8 cellular contexts compared by ENCODE assay signal in genomic region chr10:43304687-43305333, GRCh38. TPM values are rescaled to one million over a fixed set of nuclear protein-coding genes. Genes with fewer than 3 reads are reported as not detected.
DNase-seq lines count a peak whose midpoint lies in the region; ATAC-seq, FAIRE-seq and TF ChIP-seq lines count a peak whose summit lies in the region.

No MANE protein-coding gene starts in this region.

- peak; percentile 67 for ATAC-seq in GM18868 (IDR thresholded peaks at IDR 0.05; ENCODE audit: unreplicated experiment)

- TF ChIP-seq CTCF in PC-9 (conservative IDR thresholded peaks at IDR 0.05), result no peak
- no peak for TF ChIP-seq CTCF in stomach (IDR thresholded peaks at IDR 0.05)

- intact Hi-C loops in PC-9 (cut with micrococcal nuclease; ENCODE audit: unreplicated experiment) (no loop called here), stomach (cut with DNase I; ENCODE audit: low total_unique reads) (no loop called here)

- H3K4me1 ChIP-seq in PC-9 (replicated peaks; ENCODE audit: insufficient read depth) (no peaks in the 10 kb centered on the region), neuron (ENCODE audit: insufficient read depth, low read length) (peaks cover 3% of the 10 kb centered on the region), stomach (peaks cover 0 to 15% (median 13%) of the 10 kb centered on the region in 4 donors)

- WGBS in stomach, 5 donors, result 3 to 6% (median 4%) methylated on average over 27 to 42 of the region's 42 CpGs

- H3K36me3 ChIP-seq in PC-9 (ENCODE audit: low read depth) (no peaks in the 10 kb centered on the region), neuron (ENCODE audit: insufficient read depth, low read length) (no peaks in the 10 kb centered on the region), stomach (no peaks in the 10 kb centered on the region)

- no TSS peak for BruUV-seq in PC-9 (replicated peaks; lab: Mats Ljungman, UMichigan)

- H3F3A ChIP-seq in PC-9 (ENCODE audit: insufficient read depth, low read depth), result no peaks in the 10 kb centered on the region

- H3K9me2 ChIP-seq in PC-9 (ENCODE audit: insufficient read depth), result no peaks in the 10 kb centered on the region

- FAIRE-seq in GM12892 (lab: Jason Lieb, UNC), result no peak

- POLR2A ChIA-PET in PC-9 (lab: Charles Lee; ENCODE audit: unreplicated experiment), result interaction anchor here (0.5 kb wide), 1 partner anchor 115 kb away, joined by 9 read pairs; no protein-coding TSS in a partner anchor

- peak overlapping the region; percentile 62 for H3K4me2 ChIP-seq in PC-9

- no peaks in the 10 kb centered on the region for H3K79me2 ChIP-seq in PC-9 (ENCODE audit: low read depth)

- DNase-seq in PC-9 (peak in 1 of 2 experiments; percentile 46), activated gamma-delta T cell (lab: John Stamatoyannopoulos, UW) (peak; percentile 21), glomerular visceral epithelial cell (ENCODE audit: extremely low spot score) (peak; percentile 45), stomach (peak; percentile 80), SKM-1 (lab: John Stamatoyannopoulos, UW; ENCODE audit: unreplicated experiment) (no peak), GM12892 (ENCODE audit: insufficient read length) (no peak)

- H3K27me3 ChIP-seq in PC-9 (ENCODE audit: insufficient read depth, low read depth) (peaks cover 74% of the 10 kb centered on the region), neuron (ENCODE audit: insufficient read depth, low read length) (peaks cover 32% of the 10 kb centered on the region), stomach (peaks cover 0 to 28% (median 5%) of the 10 kb centered on the region in 3 donors)

- peak overlapping the region; percentile 33; the same call in 1 of the 2 replicates for H3K4me3 ChIP-seq in PC-9
- H3K4me3 ChIP-seq in neuron (ENCODE audit: low read length), result peak overlapping the region; percentile 43
- H3K4me3 ChIP-seq in stomach, result peak overlapping the region; percentile 42 to 48 (median 46)

- no peaks in the 10 kb centered on the region for H3K9me3 ChIP-seq in PC-9 (ENCODE audit: insufficient read depth, low read depth)
- H3K9me3 ChIP-seq in neuron (ENCODE audit: low read length), result no peaks in the 10 kb centered on the region
- peaks cover 0 to 7% (median 0%) of the 10 kb centered on the region in 4 donors for H3K9me3 ChIP-seq in stomach

- H3K27ac ChIP-seq in PC-9 (no peak overlapping the region), stomach (peak overlapping the region in 3 of 5 donors; percentile 36 to 53 (median 46))

- TF ChIP-seq POLR2A in stomach (IDR thresholded peaks at IDR 0.05) (no peak), GM12892 (IDR thresholded peaks at IDR 0.05; ENCODE audit: low read depth, low read length) (no peak)

- no peaks in the 10 kb centered on the region for H4K20me1 ChIP-seq in PC-9 (ENCODE audit: insufficient read depth)

- H2AFZ ChIP-seq in PC-9 (no peak overlapping the region), neuron (ENCODE audit: low read depth, low read length) (no peak overlapping the region)

- TF ChIP-seq EP300 in stomach (IDR thresholded peaks at IDR 0.05), result no peak

- CTCF ChIA-PET in PC-9 (lab: Charles Lee), result interaction anchor here (0.6 kb wide), 1 partner anchor 100 kb away, joined by 3 read pairs; no protein-coding TSS in a partner anchor

RNA-seq across cellular contexts. Expression of gene RASGEF1A, which starts 37.9 kb away (rescaled TPM):
- total RNA-seq in PC-9 (2021) (15.4 and 23.9 TPM in 2 replicates), stomach (1 to 10 TPM in 1 of 5 donors, under 1 TPM in 2, not detected in 2; 0.55 to 2.9 (median 0.87) TPM)
- polyA plus RNA-seq in stomach, result under 1 TPM; 0.46 to 0.70 (median 0.68) TPM
- 0.11 TPM for polyA plus RNA-seq in GM12892 (2012; ENCODE audit: missing spikeins)

Comparison
In these comparisons a context has a peak if more than half of its experiments do, and no peak if none do; other contexts are left out.
1. DNase-seq: peak in activated gamma-delta T cell (single experiment), glomerular visceral epithelial cell (single experiment) and stomach (single experiment); none in SKM-1 (single experiment) and GM12892 (single experiment).
2. Peak in every context shown above with its lines, with median percentiles within 50 percentile points of each other: H3K4me3 ChIP-seq.